Comparison of ENCODE assay signal across 11 cellular contexts in the genomic region with DNA sequence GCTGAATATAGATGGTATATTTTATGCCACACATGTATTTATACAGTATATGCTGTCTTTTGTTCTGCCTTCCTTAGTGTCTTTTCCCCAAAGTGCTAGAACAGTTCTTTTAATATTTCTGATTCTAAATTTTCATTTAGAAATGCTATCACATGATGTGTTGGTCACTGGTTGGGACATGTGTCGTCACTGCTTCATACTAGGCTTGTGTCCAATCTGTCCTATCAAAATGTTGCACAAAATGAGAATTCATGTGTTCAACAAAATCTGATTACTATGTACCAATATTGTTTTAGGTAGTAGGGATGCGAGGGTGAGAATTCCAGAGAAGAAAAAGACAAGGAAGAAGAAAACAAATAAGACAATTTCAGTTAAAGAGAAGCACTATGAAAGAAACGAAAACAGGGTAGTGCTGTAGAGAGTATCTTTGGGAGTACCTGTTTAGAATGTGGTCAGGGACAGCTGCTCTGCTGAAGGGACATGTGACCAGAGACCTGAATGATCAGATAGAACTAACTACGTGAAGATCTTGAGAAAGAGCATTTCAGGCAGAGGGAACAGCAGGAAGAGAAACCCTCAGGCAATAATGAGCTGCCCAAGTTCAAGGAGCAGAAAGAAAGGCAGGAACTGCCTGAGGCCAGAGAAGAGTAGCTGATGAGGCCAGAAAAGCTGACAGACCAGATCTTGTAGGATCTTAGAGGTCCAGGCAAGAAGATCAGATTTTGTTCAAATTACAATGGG. TPM values are rescaled to one million over a fixed set of nuclear protein-coding genes. Genes with fewer than 3 reads are reported as not detected.
DNase-seq lines count a peak whose midpoint lies in the region; ATAC-seq, FAIRE-seq and TF ChIP-seq lines count a peak whose summit lies in the region.
"Had no signal": no experiment of that assay in that cellular context is flagged by ENCODE, and none has a peak within 500 bp of the region (broad histone marks: within the 10 kb centered on the region; RNA-seq: fewer than 3 reads in every experiment).

No MANE protein-coding gene starts in this region.

- H3K27me3 ChIP-seq in bronchial epithelial cell (ENCODE audit: control insufficient read depth, insufficient read depth, low read length): no peaks in the 10 kb centered on the region
- H3K27me3 ChIP-seq in H7 (ENCODE audit: control insufficient read depth, insufficient read depth, low read length): no peaks in the 10 kb centered on the region

- ATAC-seq in GM19455 (IDR thresholded peaks at IDR 0.05; ENCODE audit: unreplicated experiment) (peak; percentile 32), HG03175 (IDR thresholded peaks at IDR 0.05; ENCODE audit: unreplicated experiment) (peak; percentile 30)
- ATAC-seq: SK-N-SH treated with all-trans-retinoic acid at 6 μM for 48 hours had no signal

- no peak overlapping the region for H3K4me3 ChIP-seq in bronchial epithelial cell (ENCODE audit: low read depth, low read length)
- H3K4me3 ChIP-seq in H7 (ENCODE audit: insufficient read depth, low read depth, low read length): no peak overlapping the region

- no peak for FAIRE-seq in bronchial epithelial cell (lab: Jason Lieb, UNC)

- TF ChIP-seq CTCF in bronchial epithelial cell (IDR thresholded peaks at IDR 0.05; ENCODE audit: insufficient read depth, low read length, severe bottlenecking): no peak

- no peaks in the 10 kb centered on the region for H3K36me3 ChIP-seq in bronchial epithelial cell (ENCODE audit: control insufficient read depth, insufficient read depth, low read length)
- no peaks in the 10 kb centered on the region for H3K36me3 ChIP-seq in H7 (replicated peaks; ENCODE audit: control insufficient read depth, insufficient read depth, low read length)

- CTCF ChIA-PET in HEK293T (lab: Yijun Ruan, JAX): no interaction called here

- POLR2A ChIA-PET in HEK293T (lab: Yijun Ruan, JAX): no interaction called here

- DNase-seq in CD1c-positive myeloid dendritic cell (ENCODE audit: extremely low spot score): peak; percentile 70
- DNase-seq in bronchial epithelial cell (ENCODE audit: low read depth): peak; percentile 23
- no peak for DNase-seq in DMS79 (lab: John Stamatoyannopoulos, UW)
- DNase-seq in activated CD4-positive, alpha-beta T cell treated with anti-CD3 and anti-CD28 coated beads for 48 hours: no peak
- no peak for DNase-seq in HEK293T (ENCODE audit: extremely low spot score)
- DNase-seq in H7: no peak
- DNase-seq: activated naive CD4-positive, alpha-beta T cell treated with anti-CD3 and anti-CD28 coated beads for 36 hours; COR-L47 had no signal

TF ChIP-seq in HEK293T, 16 proteins besides CTCF, POLR2A, EP300 and RAD21:
- TF ChIP-seq SP1 (IDR thresholded peaks at IDR 0.05) (no peak), ZNF384 (IDR thresholded peaks at IDR 0.05) (no peak), TARDBP (IDR thresholded peaks at IDR 0.05) (no peak), BHLHE40 (IDR thresholded peaks at IDR 0.05; ENCODE audit: borderline replicate concordance) (no peak), ARNT (IDR thresholded peaks at IDR 0.05) (no peak), FOXK2 (IDR thresholded peaks at IDR 0.05) (no peak)

RNA-seq across cellular contexts. Expression of gene KMO, which starts 1.4 kb away (rescaled TPM):
- not detected in 2 replicates for total RNA-seq in bronchial epithelial cell
- total RNA-seq in H7 (2014; rRNA removed; shearing (Covaris generic)): 0.07 and 0.14 TPM in 2 replicates
- total RNA-seq: activated naive CD4-positive, alpha-beta T cell treated with anti-CD3 and anti-CD28 coated beads for 36 hours had no signal

RNA-seq across cellular contexts. Expression of gene FH, which starts 14.0 kb away (rescaled TPM):
- total RNA-seq in bronchial epithelial cell: 33.7 and 41.1 TPM in 2 replicates
- total RNA-seq in H7 (2014; rRNA removed; shearing (Covaris generic)): 145 and 154 TPM in 2 replicates

Comparison
In these comparisons a context has a peak if more than half of its experiments do, and no peak if none do; other contexts are left out.
1. DNase-seq: peak in CD1c-positive myeloid dendritic cell (single experiment) and bronchial epithelial cell (single experiment); none in DMS79 (single experiment), activated CD4-positive, alpha-beta T cell treated with anti-CD3 and anti-CD28 coated beads for 48 hours (single experiment), HEK293T (single experiment) and H7 (single experiment).